In the genomic region with DNA sequence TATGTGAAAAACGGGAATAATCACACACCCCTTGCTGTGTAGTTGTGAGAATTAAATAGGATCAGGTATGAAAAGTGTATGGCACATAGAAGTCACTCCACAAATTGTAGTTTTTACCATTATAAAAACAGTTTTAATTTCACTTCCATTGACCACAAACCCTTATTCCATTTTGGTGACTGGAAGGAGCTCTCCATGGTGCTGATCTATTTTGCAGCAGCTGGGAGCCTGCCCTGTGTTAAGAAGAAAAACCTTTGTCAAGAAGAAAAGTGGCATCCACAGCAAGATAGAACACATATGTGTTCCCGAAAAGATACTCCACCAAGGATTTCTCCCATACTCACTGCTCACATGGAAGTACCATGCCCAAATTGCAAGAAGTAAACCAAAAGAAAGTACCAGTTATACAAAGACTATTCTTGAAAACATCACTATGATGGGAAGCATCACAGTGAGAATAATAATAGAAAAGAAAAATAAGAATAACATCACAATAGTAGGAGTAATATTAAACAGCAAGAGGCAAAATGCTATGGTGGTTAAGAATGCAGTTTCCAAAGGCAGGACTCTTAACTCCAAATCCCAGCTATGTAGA, we compare ENCODE assay signal across 15 cellular contexts. TPM values are rescaled to one million over a fixed set of nuclear protein-coding genes. Genes with fewer than 3 reads are reported as not detected.
DNase-seq lines count a peak whose midpoint lies in the region; ATAC-seq, FAIRE-seq and TF ChIP-seq lines count a peak whose summit lies in the region.
"Had no signal": no experiment of that assay in that cellular context is flagged by ENCODE, and none has a peak within 500 bp of the region (broad histone marks: within the 10 kb centered on the region; RNA-seq: fewer than 3 reads in every experiment).

No MANE protein-coding gene starts in this region.

- H3K4me3 ChIP-seq in SJCRH30 (no peak overlapping the region), fibroblast of mammary gland (ENCODE audit: control insufficient read depth, low read depth, low read length) (no peak overlapping the region), small intestine (ENCODE audit: low read depth in 1 of 2, low read length in 2 of 2) (no peak overlapping the region)
- H3K4me3 ChIP-seq: smooth muscle cell had no signal

- no peaks in the 10 kb centered on the region for H3K9me3 Mint-ChIP-seq in activated CD4-positive, alpha-beta memory T cell treated with anti-CD3 and anti-CD28 coated beads for 36 hours
- H3K9me3 Mint-ChIP-seq in activated CD4-positive, alpha-beta memory T cell treated with anti-CD3 and anti-CD28 coated beads, Interleukin-2, amount 10 ng/mL, durations not matched to agents 7 days and 5 days: no peaks in the 10 kb centered on the region
- H3K9me3 Mint-ChIP-seq: immature natural killer cell had no signal

- FAIRE-seq in small intestine (lab: Jason Lieb, UNC): no peak

- H3K4me3 Mint-ChIP-seq in activated CD4-positive, alpha-beta memory T cell treated with anti-CD3 and anti-CD28 coated beads for 36 hours: no peak overlapping the region
- H3K4me3 Mint-ChIP-seq in activated CD4-positive, alpha-beta memory T cell treated with anti-CD3 and anti-CD28 coated beads, Interleukin-2, amount 10 ng/mL, durations not matched to agents 7 days and 5 days: no peak overlapping the region
- H3K4me3 Mint-ChIP-seq: brain, immature natural killer cell had no signal

- POLR2A ChIA-PET in activated CD4-positive, alpha-beta memory T cell treated with anti-CD3 and anti-CD28 coated beads for 36 hours (lab: Charles Lee): no interaction called here
- POLR2A ChIA-PET in activated CD4-positive, alpha-beta memory T cell treated with anti-CD3 and anti-CD28 coated beads, Interleukin-2, amount 10 ng/mL, durations not matched to agents 7 days and 5 days (lab: Charles Lee): no interaction called here

- no peaks in the 10 kb centered on the region for H3K4me1 Mint-ChIP-seq in activated CD4-positive, alpha-beta memory T cell treated with anti-CD3 and anti-CD28 coated beads for 36 hours (ENCODE audit: low read depth)
- no peaks in the 10 kb centered on the region for H3K4me1 Mint-ChIP-seq in activated CD4-positive, alpha-beta memory T cell treated with anti-CD3 and anti-CD28 coated beads, Interleukin-2, amount 10 ng/mL, durations not matched to agents 7 days and 5 days
- H3K4me1 Mint-ChIP-seq: brain, immature natural killer cell had no signal

- H3K4me1 ChIP-seq in SJCRH30 (no peaks in the 10 kb centered on the region), small intestine (ENCODE audit: control insufficient read depth in 2 of 2, insufficient read depth in 1 of 2, low read depth in 1 of 2, low read length in 1 of 2) (no peaks in the 10 kb centered on the region)
- H3K4me1 ChIP-seq: BE2C had no signal

- H3K36me3 ChIP-seq in SJCRH30: no peaks in the 10 kb centered on the region
- H3K36me3 ChIP-seq in small intestine (ENCODE audit: control insufficient read depth in 2 of 2, insufficient read depth in 2 of 2, low read length in 2 of 2): no peaks in the 10 kb centered on the region
- H3K36me3 ChIP-seq: BE2C had no signal

- no peak overlapping the region for H3K27ac Mint-ChIP-seq in activated CD4-positive, alpha-beta memory T cell treated with anti-CD3 and anti-CD28 coated beads for 36 hours
- H3K27ac Mint-ChIP-seq in activated CD4-positive, alpha-beta memory T cell treated with anti-CD3 and anti-CD28 coated beads, Interleukin-2, amount 10 ng/mL, durations not matched to agents 7 days and 5 days: no peak overlapping the region
- H3K27ac Mint-ChIP-seq: brain, immature natural killer cell had no signal

- DNase-seq in activated CD4-positive, alpha-beta memory T cell treated with anti-CD3 and anti-CD28 coated beads for 36 hours: peak; percentile 11
- DNase-seq in activated CD4-positive, alpha-beta memory T cell treated with anti-CD3 and anti-CD28 coated beads, Interleukin-2, amount 10 ng/mL, durations not matched to agents 7 days and 5 days: no peak
- DNase-seq in SJCRH30: peak; percentile 17 to 54
- DNase-seq in fibroblast of mammary gland (ENCODE audit: low read depth): peak; percentile 20
- peak; percentile 3 for DNase-seq in small intestine
- DNase-seq in NK-92 (lab: John Stamatoyannopoulos, UW; ENCODE audit: unreplicated experiment): no peak
- DNase-seq in NCI-H748 treated with DMSO at 0.1 percent for 48 hours (lab: John Stamatoyannopoulos, UW): no peak
- DNase-seq: BE2C, NCI-H2081 treated with DMSO at 0.1 percent for 48 hours had no signal

- WGBS in small intestine, 3 donors: 14 to 26% (median 16%) methylated on average over 2 of the region's 2 CpGs

- intact Hi-C loops in activated CD4-positive, alpha-beta memory T cell treated with anti-CD3 and anti-CD28 coated beads for 36 hours (cut with micrococcal nuclease): no loop called here

- no peaks in the 10 kb centered on the region for H3K36me3 Mint-ChIP-seq in activated CD4-positive, alpha-beta memory T cell treated with anti-CD3 and anti-CD28 coated beads for 36 hours
- no peaks in the 10 kb centered on the region for H3K36me3 Mint-ChIP-seq in activated CD4-positive, alpha-beta memory T cell treated with anti-CD3 and anti-CD28 coated beads, Interleukin-2, amount 10 ng/mL, durations not matched to agents 7 days and 5 days (ENCODE audit: low read depth)
- H3K36me3 Mint-ChIP-seq: brain, immature natural killer cell had no signal

- no peak for TF ChIP-seq CTCF in fibroblast of mammary gland (conservative IDR thresholded peaks at IDR 0.05; ENCODE audit: control insufficient read depth, insufficient read depth, low read depth, low read length)

- ATAC-seq in HG02981 (IDR thresholded peaks at IDR 0.05; ENCODE audit: unreplicated experiment): no peak

- peaks cover 14% of the 10 kb centered on the region for H3K27me3 Mint-ChIP-seq in activated CD4-positive, alpha-beta memory T cell treated with anti-CD3 and anti-CD28 coated beads for 36 hours
- no peaks in the 10 kb centered on the region for H3K27me3 Mint-ChIP-seq in activated CD4-positive, alpha-beta memory T cell treated with anti-CD3 and anti-CD28 coated beads, Interleukin-2, amount 10 ng/mL, durations not matched to agents 7 days and 5 days

- no peak overlapping the region for H3K27ac ChIP-seq in SJCRH30
- no peak overlapping the region for H3K27ac ChIP-seq in small intestine (ENCODE audit: low read depth in 1 of 2, low read length in 1 of 2)
- H3K27ac ChIP-seq: VCaP had no signal

- no peaks in the 10 kb centered on the region for H3K27me3 ChIP-seq in SJCRH30
- no peaks in the 10 kb centered on the region for H3K27me3 ChIP-seq in small intestine (ENCODE audit: control insufficient read depth in 2 of 2, insufficient read depth in 2 of 2, low read length in 2 of 2)

- CTCF ChIA-PET in activated CD4-positive, alpha-beta memory T cell treated with anti-CD3 and anti-CD28 coated beads for 36 hours (lab: Charles Lee): no interaction called here
- CTCF ChIA-PET in activated CD4-positive, alpha-beta memory T cell treated with anti-CD3 and anti-CD28 coated beads, Interleukin-2, amount 10 ng/mL, durations not matched to agents 7 days and 5 days (lab: Charles Lee): no interaction called here

- H3K9me3 ChIP-seq in SJCRH30 (replicated peaks) (no peaks in the 10 kb centered on the region), small intestine (ENCODE audit: control insufficient read depth, low read depth) (no peaks in the 10 kb centered on the region)
- H3K9me3 ChIP-seq: BE2C had no signal

RNA-seq across cellular contexts. Expression of a gene that starts 58.7 kb away (rescaled TPM):
- total RNA-seq in activated CD4-positive, alpha-beta memory T cell treated with anti-CD3 and anti-CD28 coated beads for 36 hours: not detected
- not detected for total RNA-seq in activated CD4-positive, alpha-beta memory T cell treated with anti-CD3 and anti-CD28 coated beads, Interleukin-2, amount 10 ng/mL, durations not matched to agents 7 days and 5 days
- total RNA-seq in SJCRH30 (2014; rRNA removed; shearing (Covaris generic)): not detected in 2 replicates
- under 1 TPM in 1 of 3 donors, not detected in 2; 0.18 TPM for polyA plus RNA-seq in small intestine
- total RNA-seq: smooth muscle cell, subcutaneous adipose tissue had no signal
- polyA plus RNA-seq: immature natural killer cell, smooth muscle cell had no signal

Comparison
In these comparisons a context has a peak if more than half of its experiments do, and no peak if none do; other contexts are left out.
1. DNase-seq: peak in activated CD4-positive, alpha-beta memory T cell treated with anti-CD3 and anti-CD28 coated beads for 36 hours (single experiment), SJCRH30 (2 of 2), fibroblast of mammary gland (single experiment) and small intestine (single experiment); none in activated CD4-positive, alpha-beta memory T cell treated with anti-CD3 and anti-CD28 coated beads, Interleukin-2, amount 10 ng/mL, durations not matched to agents 7 days and 5 days (single experiment), NK-92 (single experiment) and NCI-H748 treated with DMSO at 0.1 percent for 48 hours (single experiment).